Comparison of ENCODE assay signal across 8 cellular contexts in genomic region chr19:6373813-6374108, GRCh38. TPM values are rescaled to one million over a fixed set of nuclear protein-coding genes. Genes with fewer than 3 reads are reported as not detected.
A peak's percentile ranks its signal among the peaks of the same experiment; 100 is the strongest.
DNase-seq lines count a peak whose midpoint lies in the region; ATAC-seq, FAIRE-seq and TF ChIP-seq lines count a peak whose summit lies in the region.

No MANE protein-coding gene starts in this region.

- peak overlapping the region; percentile 18 for H4K5ac ChIP-seq in H1 (ENCODE audit: insufficient read length, low read depth, low read length)

- no peak for FAIRE-seq in H1 (lab: Jason Lieb, UNC)

- no peak overlapping the region for H2BK20ac ChIP-seq in H1 (ENCODE audit: low read length)

- H3K9me3 ChIP-seq in OCI-LY3 (ENCODE audit: insufficient read depth, low read length) (no peaks in the 10 kb centered on the region), H1 (ENCODE audit: insufficient read depth in 2 of 2, low read depth in 1 of 2, low read length in 1 of 2) (no peaks in the 10 kb centered on the region), aorta (ENCODE audit: control insufficient read depth, low read length) (no peaks in the 10 kb centered on the region)

- no peak overlapping the region for H2AFZ ChIP-seq in OCI-LY3 (ENCODE audit: low read depth, low read length)
- no peak overlapping the region for H2AFZ ChIP-seq in H1 (ENCODE audit: low read length)

- H4K20me1 ChIP-seq in OCI-LY3 (ENCODE audit: insufficient read depth, low read length), result no peaks in the 10 kb centered on the region
- H4K20me1 ChIP-seq in H1 (replicated peaks in 1 of 2; ENCODE audit: control insufficient read depth in 1 of 2, insufficient read depth in 2 of 2, low read length in 2 of 2), result peaks cover 0 to 6% of the 10 kb centered on the region in 2 experiments

- H4K8ac ChIP-seq in H1 (ENCODE audit: extremely low read depth, insufficient read depth, low read length), result peak overlapping the region; percentile 22; the same call in 1 of the 2 replicates

- no peak overlapping the region for H2BK120ac ChIP-seq in H1 (replicated peaks; ENCODE audit: low read depth, low read length)

- no peak for TF ChIP-seq RAD21 in H1 (IDR thresholded peaks at IDR 0.05 in 1 of 2, conservative IDR thresholded peaks at IDR 0.05 in 1 of 2; ENCODE audit: low read depth in 2 of 2, low read length in 2 of 2)

- WGBS in H1 (ENCODE audit: extremely low coverage in 1 of 2, insufficient coverage in 1 of 2, insufficient read length in 1 of 2, insufficient replicate concordance in 2 of 2, low coverage in 1 of 2, low lambda C conversion rate in 2 of 2, missing lambda C conversion rate in 1 of 2), 2 experiments, result 21% methylated on average over 1 of the region's 5 CpGs; no CpG with 5 or more reads in 1 of the 2 experiments
- WGBS in aorta, 2 donors, result 28% methylated on average over 5 of the region's 5 CpGs

- ATAC-seq in aorta (ENCODE audit: low FRiP score), result no peak

- H3K9me3 Mint-ChIP-seq in osteocyte (ENCODE audit: unreplicated experiment), result no peaks in the 10 kb centered on the region

- no peak for TF ChIP-seq POLR2A in H1 (IDR thresholded peaks at IDR 0.05; ENCODE audit: control extremely low read depth in 1 of 2, low read depth in 2 of 2, low read length in 2 of 2)

- DNase-seq in CMK (ENCODE audit: low read depth), result peak; percentile 81
- DNase-seq in H1 (ENCODE audit: low read depth in 1 of 2, low spot score in 2 of 2), result no peak
- no peak for DNase-seq in osteocyte (ENCODE audit: extremely low spot score, unreplicated experiment)
- no peak for DNase-seq in OCI-M1 (lab: John Stamatoyannopoulos, UW)
- DNase-seq in dermis blood vessel endothelial cell, result no peak
- DNase-seq in aorta, result no peak
- DNase-seq in DMS79 treated with DMSO at 0.1 percent for 48 hours (lab: John Stamatoyannopoulos, UW), result no peak

- TF ChIP-seq EP300 in H1 (IDR thresholded peaks at IDR 0.05; ENCODE audit: borderline replicate concordance in 1 of 2, low read depth in 2 of 2, low read length in 2 of 2), result no peak

- H3K18ac ChIP-seq in H1 (ENCODE audit: extremely low read depth, low read length), result no peak overlapping the region

- no peak overlapping the region for H3K23ac ChIP-seq in H1 (ENCODE audit: insufficient read length)

- H3K4ac ChIP-seq in H1 (replicated peaks; ENCODE audit: insufficient read length, low read depth, low read length), result no peak overlapping the region

- no peak overlapping the region for H4K91ac ChIP-seq in H1 (replicated peaks; ENCODE audit: insufficient read length, low read length)

- no peaks in the 10 kb centered on the region for H3K27me3 ChIP-seq in OCI-LY3 (ENCODE audit: low read depth, low read length)
- no peaks in the 10 kb centered on the region for H3K27me3 ChIP-seq in H1 (replicated peaks in 1 of 4; ENCODE audit: control insufficient read depth in 3 of 4, extremely low read depth in 1 of 4, insufficient read depth in 3 of 4, low read length in 3 of 4)
- H3K27me3 ChIP-seq in aorta (ENCODE audit: control insufficient read depth in 1 of 2, insufficient read depth in 2 of 2, low read length in 1 of 2), result no peaks in the 10 kb centered on the region

- H3K23me2 ChIP-seq in H1 (ENCODE audit: low read depth, low read length), result peaks cover 4% of the 10 kb centered on the region; the same call in 1 of the 2 replicates

- H2BK5ac ChIP-seq in H1 (ENCODE audit: low read depth, low read length), result peak overlapping the region; percentile 67; the same call in 1 of the 2 replicates

- H3K79me2 ChIP-seq in OCI-LY3 (ENCODE audit: low read length), result no peaks in the 10 kb centered on the region
- H3K79me2 ChIP-seq in H1 (ENCODE audit: control insufficient read depth in 1 of 2, insufficient read depth in 2 of 2, low read length in 2 of 2), result no peaks in the 10 kb centered on the region

- H3K4me3 ChIP-seq in OCI-LY3 (ENCODE audit: low read length) (peak overlapping the region; percentile 81), H1 (ENCODE audit: extremely low read depth in 1 of 4, insufficient read depth in 2 of 4, low read depth in 3 of 4, low read length in 4 of 4) (peak overlapping the region; percentile 23 to 52 (median 30); a peak in 6 of 8 replicates), aorta (ENCODE audit: low read length in 2 of 2) (peak overlapping the region in 1 of 2 donors; percentile 8)

- no peaks in the 10 kb centered on the region for H3K79me1 ChIP-seq in H1 (ENCODE audit: low read depth, low read length)

- TF ChIP-seq CTCF in OCI-LY3 (IDR thresholded peaks at IDR 0.05; ENCODE audit: low read depth, low read length) (no peak), H1 (IDR thresholded peaks at IDR 0.05; ENCODE audit: control extremely low read depth in 1 of 3, insufficient read depth in 1 of 3, low read depth in 1 of 3, low read length in 3 of 3) (no peak), osteocyte (IDR thresholded peaks at IDR 0.05) (no peak)

- H3K9ac ChIP-seq in OCI-LY3 (ENCODE audit: low read length) (peak overlapping the region; percentile 58), H1 (replicated peaks in 1 of 4; ENCODE audit: extremely low read depth in 1 of 4, low read depth in 3 of 4, low read length in 3 of 4) (no peak overlapping the region; a peak in 1 of 7 replicates)

- H3K27ac ChIP-seq in OCI-LY3 (ENCODE audit: low read length) (peak overlapping the region; percentile 10), H1 (ENCODE audit: low read depth, low read length) (peak overlapping the region; percentile 30), aorta (ENCODE audit: low read depth in 1 of 2, low read length in 2 of 2) (peak overlapping the region in 1 of 2 donors; percentile 28)

- intact Hi-C loops in aorta (cut with DNase I), result loop anchor here in 1 of 2 donors (2.0 kb wide), 1 partner anchor 51 kb away; the partner anchor contains the start of gene KHSRP

- peak overlapping the region; percentile 82 for H3K27ac Mint-ChIP-seq in osteocyte (ENCODE audit: unreplicated experiment)

- H3K4me2 ChIP-seq in OCI-LY3 (ENCODE audit: low read length), result peak overlapping the region; percentile 91
- H3K4me2 ChIP-seq in H1 (ENCODE audit: insufficient read depth in 1 of 2, low read depth in 2 of 2, low read length in 2 of 2), result peak overlapping the region; percentile 50 to 74

- H3K36me3 Mint-ChIP-seq in osteocyte (ENCODE audit: unreplicated experiment), result peaks cover 3% of the 10 kb centered on the region

- no peak overlapping the region for H2AK5ac ChIP-seq in H1 (ENCODE audit: low read depth, low read length)

- peaks cover 19% of the 10 kb centered on the region for H3K4me1 Mint-ChIP-seq in osteocyte (ENCODE audit: unreplicated experiment)

- 0 out of 2 replicates have a peak overlapping the region, but pooled peaks have one; percentile 0 for H2BK15ac ChIP-seq in H1 (ENCODE audit: low read length)

- CTCF ChIA-PET in H1 (lab: Charles Lee; ENCODE audit: partially characterized antibody), result interaction anchor here (0.7 kb wide), 1 partner anchor 174 kb away, joined by 3 read pairs; no protein-coding TSS in a partner anchor

- H3K4me3 Mint-ChIP-seq in osteocyte (ENCODE audit: unreplicated experiment), result peak overlapping the region; percentile 76

- no peak overlapping the region for H3K14ac ChIP-seq in H1 (ENCODE audit: insufficient read length)

- no peak overlapping the region for H3K56ac ChIP-seq in H1 (replicated peaks; ENCODE audit: insufficient read length, low read depth, low read length)

- no peaks in the 10 kb centered on the region for H3K27me3 Mint-ChIP-seq in osteocyte (ENCODE audit: unreplicated experiment)

- H3K4me1 ChIP-seq in OCI-LY3 (ENCODE audit: low read length) (peaks cover 9% of the 10 kb centered on the region), H1 (replicated peaks in 1 of 4; ENCODE audit: control insufficient read depth in 3 of 4, insufficient read depth in 4 of 4, low read length in 3 of 4) (peaks cover 0 to 11% (median 7%) of the 10 kb centered on the region in 4 experiments; a peak in 5 of 7 replicates), aorta (ENCODE audit: control insufficient read depth in 1 of 2, insufficient read depth in 2 of 2, low read length in 2 of 2) (no peaks in the 10 kb centered on the region)

- POLR2A ChIA-PET in H1 (lab: Charles Lee; ENCODE audit: partially characterized antibody), result interaction anchor here (0.8 to 9.9 kb wide), 5 partner anchors 13 to 546 kb away, joined by 3 to 81 read pairs (median 4); partner anchors contain the start of genes CLPP, GTF2F1 and SLC25A23

- peaks cover 7% of the 10 kb centered on the region for H3K36me3 ChIP-seq in OCI-LY3 (replicated peaks; ENCODE audit: low read depth, low read length)
- peaks cover under 1 to 7% (median 2%) of the 10 kb centered on the region in 4 experiments; a peak in 4 of 8 replicates for H3K36me3 ChIP-seq in H1 (ENCODE audit: control insufficient read depth in 2 of 4, insufficient read depth in 4 of 4, low read length in 3 of 4)
- H3K36me3 ChIP-seq in aorta (ENCODE audit: control insufficient read depth in 1 of 2, insufficient read depth in 2 of 2, low read length in 1 of 2), result no peaks in the 10 kb centered on the region

- H2BK12ac ChIP-seq in H1 (ENCODE audit: low read depth, low read length), result no peak overlapping the region

RNA-seq across cellular contexts. Expression of gene ALKBH7, which starts 1.2 kb away (rescaled TPM):
- total RNA-seq in H1 (2021; fragmentation: NEBNext Ultra II Directional; extraction: Animal tissue kit (Norgen Biotek cat#: 25700)), result 66.3 and 75.6 TPM in 2 replicates
- polyA plus RNA-seq in H1 (2011; rRNA removed) (100 and 145 TPM in 2 replicates), aorta (100 to 1,000 TPM in 1 of 2 donors, 10 to 100 TPM in 1; 87.5 to 124 TPM)
- polyA plus RNA-seq in H1 (2011; cell fraction: cytosol; rRNA removed), result 57.2 TPM
- 63.6 TPM for polyA plus RNA-seq in H1 (2011; cell fraction: nucleus; rRNA removed)
- 25.5 to 66.0 TPM (median 58.6 TPM) in 4 replicates for polyA plus RNA-seq in H1 (2012, experiment 1 of 2)
- polyA plus RNA-seq in H1 (2012, experiment 2 of 2), result 88.7 TPM
- 40.9 TPM for polyA plus RNA-seq in H1 (2013, experiment 1 of 2)
- polyA plus RNA-seq in H1 (2013, experiment 2 of 2), result 38.2 TPM
- 5.5 and 9.5 TPM in 2 replicates for polyA minus RNA-seq in H1 (2011; rRNA and poly(A)+ RNA removed)
- polyA minus RNA-seq in H1 (2011; cell fraction: cytosol; rRNA and poly(A)+ RNA removed), result 29.0 TPM
- 16.0 TPM for polyA minus RNA-seq in H1 (2011; cell fraction: nucleus; rRNA and poly(A)+ RNA removed)
- total RNA-seq in osteocyte (63.0 TPM in 2 replicates), dermis blood vessel endothelial cell (24.4 and 59.2 TPM in 2 replicates), aorta (10 to 100 TPM; 36.5 to 44.6 TPM)

RNA-seq across cellular contexts. Expression of gene PSPN, which starts 2.0 kb away (rescaled TPM):
- 1.9 and 2.1 TPM in 2 replicates for total RNA-seq in H1 (2021; fragmentation: NEBNext Ultra II Directional; extraction: Animal tissue kit (Norgen Biotek cat#: 25700))
- polyA plus RNA-seq in H1 (2011; rRNA removed) (1.0 and 1.4 TPM in 2 replicates), aorta (1 to 10 TPM in 1 of 2 donors, under 1 TPM in 1; 0.95 to 1.1 TPM)
- polyA plus RNA-seq in H1 (2011; cell fraction: cytosol; rRNA removed), result 0.67 TPM
- polyA plus RNA-seq in H1 (2011; cell fraction: nucleus; rRNA removed), result 1.1 TPM
- 1.0 to 1.3 TPM (median 1.1 TPM) in 4 replicates for polyA plus RNA-seq in H1 (2012, experiment 1 of 2)
- polyA plus RNA-seq in H1 (2012, experiment 2 of 2), result 1.2 TPM
- 0.83 TPM for polyA plus RNA-seq in H1 (2013, experiment 1 of 2)
- 0.81 TPM for polyA plus RNA-seq in H1 (2013, experiment 2 of 2)
- 0.51 and 0.54 TPM in 2 replicates for polyA minus RNA-seq in H1 (2011; rRNA and poly(A)+ RNA removed)
- polyA minus RNA-seq in H1 (2011; cell fraction: cytosol; rRNA and poly(A)+ RNA removed), result 2.6 TPM
- polyA minus RNA-seq in H1 (2011; cell fraction: nucleus; rRNA and poly(A)+ RNA removed), result 0.60 TPM
- total RNA-seq in osteocyte (3.2 and 3.5 TPM in 2 replicates), dermis blood vessel endothelial cell (0.85 and 1.1 TPM in 2 replicates), aorta (1 to 10 TPM; 1.0 to 2.2 TPM)

RNA-seq across cellular contexts. Expression of gene CLPP, which starts 12.4 kb away (rescaled TPM):
- 86.3 and 88.7 TPM in 2 replicates for total RNA-seq in H1 (2021; fragmentation: NEBNext Ultra II Directional; extraction: Animal tissue kit (Norgen Biotek cat#: 25700))
- polyA plus RNA-seq in H1 (2011; rRNA removed) (280 and 387 TPM in 2 replicates), aorta (10 to 100 TPM; 44.8 to 52.9 TPM)
- polyA plus RNA-seq in H1 (2011; cell fraction: cytosol; rRNA removed), result 164 TPM
- polyA plus RNA-seq in H1 (2011; cell fraction: nucleus; rRNA removed), result 121 TPM
- polyA plus RNA-seq in H1 (2012, experiment 1 of 2), result 66.2 to 76.4 TPM (median 68.1 TPM) in 4 replicates
- polyA plus RNA-seq in H1 (2012, experiment 2 of 2), result 93.6 TPM
- 135 TPM for polyA plus RNA-seq in H1 (2013, experiment 1 of 2)
- 140 TPM for polyA plus RNA-seq in H1 (2013, experiment 2 of 2)
- 21.4 and 24.7 TPM in 2 replicates for polyA minus RNA-seq in H1 (2011; rRNA and poly(A)+ RNA removed)
- 34.5 TPM for polyA minus RNA-seq in H1 (2011; cell fraction: cytosol; rRNA and poly(A)+ RNA removed)
- 27.3 TPM for polyA minus RNA-seq in H1 (2011; cell fraction: nucleus; rRNA and poly(A)+ RNA removed)
- total RNA-seq in osteocyte (77.6 and 79.6 TPM in 2 replicates), dermis blood vessel endothelial cell (74.1 and 79.5 TPM in 2 replicates), aorta (10 to 100 TPM; 46.7 to 47.8 TPM)

RNA-seq across cellular contexts. Expression of gene GTF2F1, which starts 19.2 kb away (rescaled TPM):
- 56.3 and 60.8 TPM in 2 replicates for total RNA-seq in H1 (2021; fragmentation: NEBNext Ultra II Directional; extraction: Animal tissue kit (Norgen Biotek cat#: 25700))
- polyA plus RNA-seq in H1 (2011; rRNA removed) (29.3 and 38.5 TPM in 2 replicates), aorta (10 to 100 TPM; 41.7 to 59.4 TPM)
- polyA plus RNA-seq in H1 (2011; cell fraction: cytosol; rRNA removed), result 62.3 TPM
- 44.0 TPM for polyA plus RNA-seq in H1 (2011; cell fraction: nucleus; rRNA removed)
- polyA plus RNA-seq in H1 (2012, experiment 1 of 2), result 62.5 to 69.8 TPM (median 66.6 TPM) in 4 replicates
- 35.4 TPM for polyA plus RNA-seq in H1 (2012, experiment 2 of 2)
- polyA plus RNA-seq in H1 (2013, experiment 1 of 2), result 56.6 TPM
- 49.7 TPM for polyA plus RNA-seq in H1 (2013, experiment 2 of 2)
- 30.4 TPM in 2 replicates for polyA minus RNA-seq in H1 (2011; rRNA and poly(A)+ RNA removed)
- 33.5 TPM for polyA minus RNA-seq in H1 (2011; cell fraction: cytosol; rRNA and poly(A)+ RNA removed)
- polyA minus RNA-seq in H1 (2011; cell fraction: nucleus; rRNA and poly(A)+ RNA removed), result 13.9 TPM
- total RNA-seq in osteocyte (62.0 and 65.8 TPM in 2 replicates), dermis blood vessel endothelial cell (41.4 and 74.5 TPM in 2 replicates), aorta (10 to 100 TPM; 35.7 to 45.2 TPM)

RNA-seq across cellular contexts. Expression of gene ACER1, which starts 40.3 kb away (rescaled TPM):
- total RNA-seq in H1 (2021; fragmentation: NEBNext Ultra II Directional; extraction: Animal tissue kit (Norgen Biotek cat#: 25700)), result not detected in 2 replicates
- polyA plus RNA-seq in H1 (2011; rRNA removed), result 0.05 TPM in 1 of 2 replicates, not detected in the other
- polyA plus RNA-seq in H1 (2011; cell fraction: cytosol; rRNA removed), result not detected
- polyA plus RNA-seq in H1 (2011; cell fraction: nucleus; rRNA removed), result not detected
- polyA plus RNA-seq in H1 (2012, experiment 1 of 2), result not detected in 4 replicates
- not detected for polyA plus RNA-seq in H1 (2012, experiment 2 of 2)
- not detected for polyA plus RNA-seq in H1 (2013, experiment 1 of 2)
- polyA plus RNA-seq in H1 (2013, experiment 2 of 2), result not detected
- polyA minus RNA-seq in H1 (2011; rRNA and poly(A)+ RNA removed), result not detected in 2 replicates
- polyA minus RNA-seq in H1 (2011; cell fraction: cytosol; rRNA and poly(A)+ RNA removed), result not detected
- not detected for polyA minus RNA-seq in H1 (2011; cell fraction: nucleus; rRNA and poly(A)+ RNA removed)
- total RNA-seq in osteocyte, result not detected in 2 replicates
- total RNA-seq in dermis blood vessel endothelial cell, result not detected in 2 replicates
- not detected for total RNA-seq in aorta
- polyA plus RNA-seq in aorta, result under 1 TPM in 1 of 2 donors, not detected in 1; 0.10 TPM
